ENCODE assay signal across 15 cellular contexts in genomic region chr21:31502537-31503143, GRCh38.
"Had no signal": no experiment of that assay in that cellular context is flagged by ENCODE, and none has a peak within 500 bp of the region (broad histone marks: within the 10 kb centered on the region; RNA-seq: fewer than 3 reads in every experiment).

No MANE protein-coding gene starts in this region.

- DNase-seq: activated CD4-positive, alpha-beta T cell treated with anti-CD3 and anti-CD28 coated beads, Interleukin-2, amount 50 U/mL, for 48 hours; activated CD4-positive, CD25-positive, alpha-beta regulatory T cell treated with anti-CD3 and anti-CD28 coated beads, Interleukin-2, amount 50 U/mL, for 72 hours; activated gamma-delta T cell treated with Interleukin-2 at 50 U/mL for 16 hours; activated T-cell treated with anti-CD3 and anti-CD28 coated beads, Interleukin-2, amount 50 U/mL, for 72 hours; aorta; immature natural killer cell; left cardiac atrium; lower lobe of right lung; naive B cell; stimulated activated CD4-positive, alpha-beta T cell treated with anti-CD3 and anti-CD28 coated beads, Interleukin-2, amount 100 ng/mL, for 24 hours; stimulated activated naive CD8-positive, alpha-beta T cell treated with anti-CD3 and anti-CD28 coated beads, Interleukin-15, Interleukin-2, amounts not matched to agents 100 U/mL and 50 U/mL, for 24 hours had no signal

- H3K4me3 ChIP-seq: breast epithelium, lower lobe of right lung, prostate gland had no signal

- H3K4me3 Mint-ChIP-seq: activated T-cell treated with anti-CD3 and anti-CD28 coated beads, Interleukin-2, amount 50 U/mL, for 72 hours; immature natural killer cell; T-helper 1 cell treated with Interleukin-12 subunit alpha and Interleukin-12 subunit beta and Interleukin-4 antibody, amounts not matched to agents 30 μg/mL and 1 μg/mL, for 36 hours had no signal

- H3K4me1 ChIP-seq: breast epithelium, lower lobe of right lung, prostate gland had no signal

- H3K9me3 ChIP-seq: breast epithelium, lower lobe of right lung, prostate gland had no signal

- H3K36me3 Mint-ChIP-seq: immature natural killer cell, naive B cell had no signal

- ATAC-seq: activated T-cell treated with anti-CD3 and anti-CD28 coated beads, Interleukin-2, amount 50 U/mL, for 72 hours; lower lobe of right lung; sciatic nerve; stimulated activated naive CD8-positive, alpha-beta T cell treated with anti-CD3 and anti-CD28 coated beads, Interleukin-15, Interleukin-2, amounts not matched to agents 100 U/mL and 50 U/mL, for 24 hours had no signal

- H3K27me3 ChIP-seq: breast epithelium had no signal

- H3K27ac Mint-ChIP-seq: activated T-cell treated with anti-CD3 and anti-CD28 coated beads, Interleukin-2, amount 50 U/mL, for 72 hours; immature natural killer cell; T-helper 1 cell treated with Interleukin-12 subunit alpha and Interleukin-12 subunit beta and Interleukin-4 antibody, amounts not matched to agents 30 μg/mL and 1 μg/mL, for 36 hours had no signal

- H3K9me3 Mint-ChIP-seq: activated T-cell treated with anti-CD3 and anti-CD28 coated beads, Interleukin-2, amount 50 U/mL, for 72 hours; immature natural killer cell; T-helper 1 cell treated with Interleukin-12 subunit alpha and Interleukin-12 subunit beta and Interleukin-4 antibody, amounts not matched to agents 30 μg/mL and 1 μg/mL, for 36 hours had no signal

- H3K4me1 Mint-ChIP-seq: immature natural killer cell had no signal

- H3K27me3 Mint-ChIP-seq: naive B cell had no signal

- H3K27ac ChIP-seq: lower lobe of right lung, prostate gland had no signal

- H3K36me3 ChIP-seq: breast epithelium, lower lobe of right lung, prostate gland had no signal
